ENCODE assay signal across 20 cellular contexts in genomic region chr17:70270554-70270953, GRCh38.
A peak's percentile ranks its signal among the peaks of the same experiment; 100 is the strongest.
DNase-seq lines count a peak whose midpoint lies in the region; ATAC-seq and TF ChIP-seq lines count a peak whose summit lies in the region.
"Had no signal": no experiment of that assay in that cellular context is flagged by ENCODE, and none has a peak within 500 bp of the region (broad histone marks: within the 10 kb centered on the region; RNA-seq: fewer than 3 reads in every experiment).

No MANE protein-coding gene starts in this region.

- DNase-seq in RWPE2 (ENCODE audit: low spot score) (no peak), endothelial cell (ENCODE audit: low spot score) (no peak), kidney glomerular epithelial cell (lab: John Stamatoyannopoulos, UW) (peak; percentile 64), SHP77 treated with DMSO at 0.1 percent for 48 hours (lab: John Stamatoyannopoulos, UW) (no peak)
- no peak for DNase-seq in activated CD4-positive, alpha-beta T cell treated with anti-CD3 and anti-CD28 coated beads for 1 hour
- DNase-seq: BE2C, EL, GF-D8, H9, HFFc6, Kasumi-1, MG63, NCI-H1417, NCI-H1694 treated with DMSO at 0.1 percent for 48 hours, NCI-H446 treated with DMSO at 0.1 percent for 48 hours, NCI-H526 treated with DMSO at 0.1 percent for 48 hours, SJCRH30 had no signal

- TF ChIP-seq CTCF in RWPE2 (IDR thresholded peaks at IDR 0.05; ENCODE audit: poor library complexity, severe bottlenecking): no peak
- no peak for TF ChIP-seq CTCF in endothelial cell (IDR thresholded peaks at IDR 0.05; ENCODE audit: unreplicated experiment)
- no peak for TF ChIP-seq CTCF in parathyroid adenoma (IDR thresholded peaks at IDR 0.05)

- H3K4me2 ChIP-seq in parathyroid adenoma (ENCODE audit: low read length): no peak overlapping the region

- H3K9ac ChIP-seq in parathyroid adenoma: no peak overlapping the region

- no peaks in the 10 kb centered on the region for H3K79me2 ChIP-seq in parathyroid adenoma

- H3K4me1 ChIP-seq in RWPE2 (ENCODE audit: insufficient read depth, poor library complexity, severe bottlenecking) (no peaks in the 10 kb centered on the region), parathyroid adenoma (peaks cover 8% of the 10 kb centered on the region)
- H3K4me1 ChIP-seq: BE2C, SJCRH30 had no signal

- H3K9me3 Mint-ChIP-seq in endothelial cell (ENCODE audit: unreplicated experiment): no peaks in the 10 kb centered on the region

- peaks cover 3% of the 10 kb centered on the region for H3K27me3 Mint-ChIP-seq in endothelial cell (ENCODE audit: unreplicated experiment)

- H3K9me3 ChIP-seq in RWPE2 (ENCODE audit: severe bottlenecking) (no peaks in the 10 kb centered on the region), parathyroid adenoma (ENCODE audit: control insufficient read depth, low read length) (no peaks in the 10 kb centered on the region)
- H3K9me3 ChIP-seq: BE2C, MG63, SJCRH30 had no signal

- H2AFZ ChIP-seq in parathyroid adenoma: peak overlapping the region; percentile 51

- no peaks in the 10 kb centered on the region for H3K27me3 ChIP-seq in RWPE2 (ENCODE audit: insufficient read depth, poor library complexity, severe bottlenecking)
- H3K27me3 ChIP-seq in parathyroid adenoma (ENCODE audit: control insufficient read depth, insufficient read depth, low read length): no peaks in the 10 kb centered on the region
- H3K27me3 ChIP-seq: BE2C, MG63 had no signal

- no peaks in the 10 kb centered on the region for H3K36me3 Mint-ChIP-seq in endothelial cell (ENCODE audit: low read depth, unreplicated experiment)

- no peak overlapping the region for H3K27ac ChIP-seq in RWPE2 (ENCODE audit: poor library complexity, severe bottlenecking)
- H3K27ac ChIP-seq in parathyroid adenoma: no peak overlapping the region
- H3K27ac ChIP-seq: RWPE1, SJCRH30 had no signal

- H3K4me1 Mint-ChIP-seq in endothelial cell (ENCODE audit: unreplicated experiment): peaks cover 5% of the 10 kb centered on the region

- ATAC-seq in RWPE2 (ENCODE audit: low read depth) (peak; percentile 61; the same call in 2 of the 3 replicates), GM21515 (IDR thresholded peaks at IDR 0.05; ENCODE audit: unreplicated experiment) (no peak)

- no peak overlapping the region for H3K4me3 Mint-ChIP-seq in endothelial cell (ENCODE audit: unreplicated experiment)
- H3K4me3 Mint-ChIP-seq: H9, HFFc6 had no signal

- H3K4me3 ChIP-seq in RWPE2 (ENCODE audit: severe bottlenecking) (no peak overlapping the region), parathyroid adenoma (ENCODE audit: low read depth, low read length) (no peak overlapping the region)
- H3K4me3 ChIP-seq: MG63, SJCRH30 had no signal

- H3K27ac Mint-ChIP-seq in endothelial cell (ENCODE audit: unreplicated experiment): peak overlapping the region; percentile 9
- H3K27ac Mint-ChIP-seq: H9, HFFc6 had no signal

- no peaks in the 10 kb centered on the region for H3K36me3 ChIP-seq in RWPE2 (ENCODE audit: low read depth)
- no peaks in the 10 kb centered on the region for H3K36me3 ChIP-seq in parathyroid adenoma (ENCODE audit: control insufficient read depth, insufficient read depth, low read length)
- H3K36me3 ChIP-seq: BE2C, MG63, SJCRH30 had no signal
